Comparison of ENCODE assay signal across 8 cellular contexts in genomic region chr19:54448774-54449700, GRCh38. TPM values are rescaled to one million over a fixed set of nuclear protein-coding genes. Genes with fewer than 3 reads are reported as not detected.
A peak's percentile ranks its signal among the peaks of the same experiment; 100 is the strongest.
DNase-seq lines count a peak whose midpoint lies in the region; ATAC-seq and TF ChIP-seq lines count a peak whose summit lies in the region.

TSS of gene LENG8 (plus strand) at chr19:54449199. CDS start at chr19:54451345, 2,146 bp downstream.

- H3K36me3 ChIP-seq in RWPE2 (ENCODE audit: low read depth): peaks cover 53% of the 10 kb centered on the region

- peaks cover 15% of the 10 kb centered on the region for H3K4me1 ChIP-seq in RWPE2 (ENCODE audit: insufficient read depth, poor library complexity, severe bottlenecking)

- H3K9me3 Mint-ChIP-seq in activated T-helper 2 cell treated with anti-CD3 and anti-CD28 coated beads, Interferon-gamma antibody, Interleukin-2, Interleukin-4, amounts not matched to agents 10 μg/mL and 5 μg/mL and 100 μg/mL, durations not matched to agents 14 hours and 24 hours and 36 hours: no peaks in the 10 kb centered on the region
- H3K9me3 Mint-ChIP-seq in nephron: no peaks in the 10 kb centered on the region
- H3K9me3 Mint-ChIP-seq in stimulated activated naive CD8-positive, alpha-beta T cell treated with anti-CD3 and anti-CD28 coated beads, Interleukin-15, Interleukin-2, amounts not matched to agents 100 ng/mL and 50 ng/mL, for 24 hours: no peaks in the 10 kb centered on the region

- H3K4me1 Mint-ChIP-seq in activated T-helper 2 cell treated with anti-CD3 and anti-CD28 coated beads, Interferon-gamma antibody, Interleukin-2, Interleukin-4, amounts not matched to agents 10 μg/mL and 5 μg/mL and 100 μg/mL, durations not matched to agents 14 hours and 24 hours and 36 hours (ENCODE audit: low read depth): peaks cover 27% of the 10 kb centered on the region
- peaks cover 34% of the 10 kb centered on the region for H3K4me1 Mint-ChIP-seq in nephron
- H3K4me1 Mint-ChIP-seq in stimulated activated naive CD8-positive, alpha-beta T cell treated with anti-CD3 and anti-CD28 coated beads, Interleukin-15, Interleukin-2, amounts not matched to agents 100 ng/mL and 50 ng/mL, for 24 hours (ENCODE audit: low read depth): peaks cover 40% of the 10 kb centered on the region

- peak within 1 kb of the TSS; percentile 90 for H3K4me3 ChIP-seq in RWPE2 (ENCODE audit: severe bottlenecking)

- H3K36me3 Mint-ChIP-seq in activated T-helper 2 cell treated with anti-CD3 and anti-CD28 coated beads, Interferon-gamma antibody, Interleukin-2, Interleukin-4, amounts not matched to agents 10 μg/mL and 5 μg/mL and 100 μg/mL, durations not matched to agents 14 hours and 24 hours and 36 hours (ENCODE audit: low read depth): peaks cover 72% of the 10 kb centered on the region
- peaks cover 40% of the 10 kb centered on the region for H3K36me3 Mint-ChIP-seq in nephron (ENCODE audit: low read depth)
- H3K36me3 Mint-ChIP-seq in stimulated activated naive CD8-positive, alpha-beta T cell treated with anti-CD3 and anti-CD28 coated beads, Interleukin-15, Interleukin-2, amounts not matched to agents 100 ng/mL and 50 ng/mL, for 24 hours (ENCODE audit: low read depth): peaks cover 58% of the 10 kb centered on the region

- peak within 1 kb of the TSS; percentile 97 for H3K27ac Mint-ChIP-seq in activated T-helper 2 cell treated with anti-CD3 and anti-CD28 coated beads, Interferon-gamma antibody, Interleukin-2, Interleukin-4, amounts not matched to agents 10 μg/mL and 5 μg/mL and 100 μg/mL, durations not matched to agents 14 hours and 24 hours and 36 hours
- H3K27ac Mint-ChIP-seq in nephron: peak within 1 kb of the TSS; percentile 93 to 100 (median 99)
- H3K27ac Mint-ChIP-seq in stimulated activated naive CD8-positive, alpha-beta T cell treated with anti-CD3 and anti-CD28 coated beads, Interleukin-15, Interleukin-2, amounts not matched to agents 100 ng/mL and 50 ng/mL, for 24 hours: peak within 1 kb of the TSS; percentile 99

- H3K27ac ChIP-seq in RWPE2 (ENCODE audit: poor library complexity, severe bottlenecking): peak within 1 kb of the TSS; percentile 70

- H3K9me3 ChIP-seq in RWPE2 (ENCODE audit: severe bottlenecking): no peaks in the 10 kb centered on the region

- intact Hi-C loops in activated T-helper 2 cell treated with anti-CD3 and anti-CD28 coated beads, Interferon-gamma antibody, Interleukin-2, Interleukin-4, amounts not matched to agents 10 μg/mL and 5 μg/mL and 100 μg/mL, durations not matched to agents 14 hours and 24 hours and 36 hours (cut with micrococcal nuclease): loop anchor here (1.0 kb wide), 1 partner anchor 15 kb away; no protein-coding TSS in a partner anchor

- TF ChIP-seq CTCF in RWPE2 (IDR thresholded peaks at IDR 0.05; ENCODE audit: poor library complexity, severe bottlenecking) (no peak), nephron (IDR thresholded peaks at IDR 0.05; ENCODE audit: unreplicated experiment in 3 of 3) (no peak)

- H3K27me3 ChIP-seq in RWPE2 (ENCODE audit: insufficient read depth, poor library complexity, severe bottlenecking): no peaks in the 10 kb centered on the region

- H3K27me3 Mint-ChIP-seq in activated T-helper 2 cell treated with anti-CD3 and anti-CD28 coated beads, Interferon-gamma antibody, Interleukin-2, Interleukin-4, amounts not matched to agents 10 μg/mL and 5 μg/mL and 100 μg/mL, durations not matched to agents 14 hours and 24 hours and 36 hours (ENCODE audit: low read depth): no peaks in the 10 kb centered on the region
- H3K27me3 Mint-ChIP-seq in nephron (ENCODE audit: low read depth): no peaks in the 10 kb centered on the region
- no peaks in the 10 kb centered on the region for H3K27me3 Mint-ChIP-seq in stimulated activated naive CD8-positive, alpha-beta T cell treated with anti-CD3 and anti-CD28 coated beads, Interleukin-15, Interleukin-2, amounts not matched to agents 100 ng/mL and 50 ng/mL, for 24 hours

- H3K4me3 Mint-ChIP-seq in activated T-helper 2 cell treated with anti-CD3 and anti-CD28 coated beads, Interferon-gamma antibody, Interleukin-2, Interleukin-4, amounts not matched to agents 10 μg/mL and 5 μg/mL and 100 μg/mL, durations not matched to agents 14 hours and 24 hours and 36 hours (ENCODE audit: low read depth): peak within 1 kb of the TSS; percentile 100
- peak within 1 kb of the TSS; percentile 94 to 99 (median 97) for H3K4me3 Mint-ChIP-seq in nephron
- H3K4me3 Mint-ChIP-seq in stimulated activated naive CD8-positive, alpha-beta T cell treated with anti-CD3 and anti-CD28 coated beads, Interleukin-15, Interleukin-2, amounts not matched to agents 100 ng/mL and 50 ng/mL, for 24 hours: peak within 1 kb of the TSS; percentile 97

- DNase-seq in EH (ENCODE audit: low read depth) (peak; percentile 97), H4 (ENCODE audit: low spot score) (peak; percentile 100), LoVo (ENCODE audit: low spot score) (peak; percentile 96), RWPE2 (ENCODE audit: low spot score) (peak; percentile 93), fibroblast of peridontal ligament (ENCODE audit: extremely low read depth) (peak; percentile 98)
- DNase-seq in activated T-helper 2 cell treated with anti-CD3 and anti-CD28 coated beads, Interferon-gamma antibody, Interleukin-2, Interleukin-4, amounts not matched to agents 10 μg/mL and 5 μg/mL and 100 μg/mL, durations not matched to agents 14 hours and 24 hours and 36 hours (ENCODE audit: low spot score): peak; percentile 97

- peak; percentile 92 for ATAC-seq in RWPE2 (ENCODE audit: low read depth)

RNA-seq across cellular contexts. Expression of gene LENG8, which starts in this region (rescaled TPM):
- total RNA-seq in H4 (2014; rRNA removed; shearing (Covaris generic)): 4.3 and 4.6 TPM in 2 replicates
- total RNA-seq in activated T-helper 2 cell treated with anti-CD3 and anti-CD28 coated beads, Interferon-gamma antibody, Interleukin-2, Interleukin-4, amounts not matched to agents 10 μg/mL and 5 μg/mL and 100 μg/mL, durations not matched to agents 14 hours and 24 hours and 36 hours: 203 and 209 TPM in 2 replicates

Comparison
In these comparisons a context has a peak if more than half of its experiments do, and no peak if none do; other contexts are left out.
1. Peak in every context shown above with its lines: DNase-seq, ATAC-seq, H3K4me3 ChIP-seq and H3K27ac ChIP-seq.
2. RNA of gene LENG8 (total RNA-seq): 203 to 209 TPM in activated T-helper 2 cell treated with anti-CD3 and anti-CD28 coated beads, Interferon-gamma antibody, Interleukin-2, Interleukin-4, amounts not matched to agents 10 μg/mL and 5 μg/mL and 100 μg/mL, durations not matched to agents 14 hours and 24 hours and 36 hours; 4.3 to 4.6 TPM in H4; every median in the first group is over 10 times any median in the second.